Comparison of ENCODE assay signal across 17 cellular contexts in genomic region chr4:85543832-85544231, GRCh38.
DNase-seq lines count a peak whose midpoint lies in the region; ATAC-seq lines count a peak whose summit lies in the region.
"Had no signal": no experiment of that assay in that cellular context is flagged by ENCODE, and none has a peak within 500 bp of the region (broad histone marks: within the 10 kb centered on the region; RNA-seq: fewer than 3 reads in every experiment).

No MANE protein-coding gene starts in this region.

- H3K4me1 Mint-ChIP-seq in memory B cell, result peaks cover 26% of the 10 kb centered on the region
- H3K4me1 Mint-ChIP-seq: activated CD4-positive, alpha-beta T cell treated with anti-CD3 and anti-CD28 coated beads, Interleukin-2, amount 10 ng/mL, durations not matched to agents 7 days and 5 days had no signal

- DNase-seq in AG20443 (ENCODE audit: low spot score) (peak; percentile 42), LHCN-M2 (ENCODE audit: low read depth) (peak; percentile 60), dedifferentiated amniotic fluid mesenchymal stem cell (ENCODE audit: extremely low spot score) (peak; percentile 41), memory B cell (ENCODE audit: low spot score in 2 of 2) (no peak), CD1c-positive myeloid dendritic cell (ENCODE audit: extremely low spot score) (no peak), KBM-7 (no peak)
- DNase-seq: activated CD4-positive, alpha-beta T cell treated with anti-CD3 and anti-CD28 coated beads, Interleukin-2, amount 10 ng/mL, durations not matched to agents 7 days and 5 days; activated T-cell treated with anti-CD3 and anti-CD28 coated beads, Interleukin-2, amount 50 U/mL, for 48 hours; colonic mucosa; NCI-H1417 treated with DMSO at 0.1 percent for 48 hours; nucleus accumbens; stimulated activated CD4-positive, alpha-beta T cell treated with anti-CD3 and anti-CD28 coated beads, Interleukin-4, amount 100 ng/mL, for 4 hours; T1000; upper lobe of left lung had no signal

- in situ Hi-C loops in KBM-7 (cut with MboI; ENCODE audit: low pct_unique_long_range_greater_than_20kb, low sequenced_read_pairs), result no loop called here

- no peak overlapping the region for H3K4me3 Mint-ChIP-seq in memory B cell
- H3K4me3 Mint-ChIP-seq: activated CD4-positive, alpha-beta T cell treated with anti-CD3 and anti-CD28 coated beads, Interleukin-2, amount 10 ng/mL, durations not matched to agents 7 days and 5 days; mesothelial cell of epicardium had no signal

- H3K27me3 Mint-ChIP-seq in memory B cell, result no peaks in the 10 kb centered on the region
- H3K27me3 Mint-ChIP-seq: activated CD4-positive, alpha-beta T cell treated with anti-CD3 and anti-CD28 coated beads, Interleukin-2, amount 10 ng/mL, durations not matched to agents 7 days and 5 days had no signal

- peak overlapping the region; percentile 56 for H3K27ac Mint-ChIP-seq in memory B cell
- H3K27ac Mint-ChIP-seq: activated CD4-positive, alpha-beta T cell treated with anti-CD3 and anti-CD28 coated beads, Interleukin-2, amount 10 ng/mL, durations not matched to agents 7 days and 5 days; mesothelial cell of epicardium had no signal

- H3K9me3 Mint-ChIP-seq in memory B cell, result no peaks in the 10 kb centered on the region
- H3K9me3 Mint-ChIP-seq: activated CD4-positive, alpha-beta T cell treated with anti-CD3 and anti-CD28 coated beads, Interleukin-2, amount 10 ng/mL, durations not matched to agents 7 days and 5 days; mesothelial cell of epicardium had no signal

- ATAC-seq in memory B cell (ENCODE audit: low read depth) (no peak), HG03095 (IDR thresholded peaks at IDR 0.05; ENCODE audit: unreplicated experiment) (no peak), GM18511 (IDR thresholded peaks at IDR 0.05; ENCODE audit: unreplicated experiment) (no peak)

- no peaks in the 10 kb centered on the region for H3K36me3 Mint-ChIP-seq in memory B cell
- H3K36me3 Mint-ChIP-seq: mesothelial cell of epicardium had no signal

Comparison
In these comparisons a context has a peak if more than half of its experiments do, and no peak if none do; other contexts are left out.
1. DNase-seq: peak in AG20443 (single experiment), LHCN-M2 (single experiment) and dedifferentiated amniotic fluid mesenchymal stem cell (single experiment); none in memory B cell (0 of 2), CD1c-positive myeloid dendritic cell (single experiment) and KBM-7 (single experiment).